In genomic region chr11:86999859-87000753, GRCh38 we compare ENCODE assay signal across 11 cellular contexts. TPM values are rescaled to one million over a fixed set of nuclear protein-coding genes. Genes with fewer than 3 reads are reported as not detected.
A peak's percentile ranks its signal among the peaks of the same experiment; 100 is the strongest.
DNase-seq lines count a peak whose midpoint lies in the region; ATAC-seq and TF ChIP-seq lines count a peak whose summit lies in the region.
"Had no signal": no experiment of that assay in that cellular context is flagged by ENCODE, and none has a peak within 500 bp of the region (broad histone marks: within the 10 kb centered on the region; RNA-seq: fewer than 3 reads in every experiment).

No MANE protein-coding gene starts in this region.

- H3K4me1 ChIP-seq in PC-9 (replicated peaks; ENCODE audit: insufficient read depth) (peaks cover 22% of the 10 kb centered on the region), cardiac muscle cell (ENCODE audit: low read depth) (peaks cover 29% of the 10 kb centered on the region), parathyroid adenoma (peaks cover 6% of the 10 kb centered on the region)

- no peak for TF ChIP-seq CTCF in PC-9 (conservative IDR thresholded peaks at IDR 0.05)
- TF ChIP-seq CTCF in cardiac muscle cell (IDR thresholded peaks at IDR 0.05; ENCODE audit: low read depth, low read length), result no peak
- TF ChIP-seq CTCF in parathyroid adenoma (IDR thresholded peaks at IDR 0.05), result no peak

- H3K27ac ChIP-seq in PC-9 (peak overlapping the region; percentile 53), cardiac muscle cell (peak overlapping the region; percentile 96), parathyroid adenoma (peak overlapping the region; percentile 96)

- no peaks in the 10 kb centered on the region for H4K20me1 ChIP-seq in PC-9 (ENCODE audit: insufficient read depth)

- H3K79me2 ChIP-seq in PC-9 (ENCODE audit: low read depth) (no peaks in the 10 kb centered on the region), parathyroid adenoma (no peaks in the 10 kb centered on the region)

- peaks cover 17% of the 10 kb centered on the region; the same call in 1 of the 2 replicates for H3F3A ChIP-seq in PC-9 (ENCODE audit: insufficient read depth, low read depth)

- POLR2A ChIA-PET in PC-9 (lab: Charles Lee; ENCODE audit: unreplicated experiment), result interaction anchor here (0.6 to 0.7 kb wide), 4 partner anchors 31 to 452 kb away, joined by 4 to 6 read pairs (median 4); partner anchors contain the start of gene TMEM135

- ATAC-seq in HG03460 (IDR thresholded peaks at IDR 0.05; ENCODE audit: unreplicated experiment), result no peak

- no peak overlapping the region for H3K9ac ChIP-seq in parathyroid adenoma

- H3K36me3 ChIP-seq in PC-9 (ENCODE audit: low read depth) (no peaks in the 10 kb centered on the region), cardiac muscle cell (no peaks in the 10 kb centered on the region), parathyroid adenoma (ENCODE audit: control insufficient read depth, insufficient read depth, low read length) (no peaks in the 10 kb centered on the region)

- H3K27me3 ChIP-seq in PC-9 (ENCODE audit: insufficient read depth, low read depth), result no peaks in the 10 kb centered on the region
- no peaks in the 10 kb centered on the region for H3K27me3 ChIP-seq in cardiac muscle cell
- H3K27me3 ChIP-seq in parathyroid adenoma (ENCODE audit: control insufficient read depth, insufficient read depth, low read length), result no peaks in the 10 kb centered on the region

- no TSS peak for BruUV-seq in PC-9 (replicated peaks; lab: Mats Ljungman, UMichigan)

- intact Hi-C loops in PC-9 (cut with micrococcal nuclease; ENCODE audit: unreplicated experiment), result loop anchor here (1.0 kb wide), 1 partner anchor 37 kb away; the partner anchor contains the start of gene TMEM135

- H3K4me2 ChIP-seq in PC-9 (peak overlapping the region; percentile 48), parathyroid adenoma (ENCODE audit: low read length) (no peak overlapping the region)

- peak overlapping the region; percentile 2; the same call in 1 of the 2 replicates for H2AFZ ChIP-seq in PC-9
- H2AFZ ChIP-seq in parathyroid adenoma, result peak overlapping the region; percentile 60

- peak; percentile 40 for DNase-seq in GM03348 (ENCODE audit: low spot score)
- DNase-seq in PC-9, result peak; percentile 78 to 98
- peak; percentile 58 to 88 for DNase-seq in cardiac muscle cell (ENCODE audit: low read depth in 1 of 2, low spot score in 1 of 2)
- no peak for DNase-seq in RPMI8226
- no peak for DNase-seq in NCI-H748 (lab: John Stamatoyannopoulos, UW; ENCODE audit: unreplicated experiment)
- no peak for DNase-seq in anterior cingulate cortex (lab: John Stamatoyannopoulos, UW)
- DNase-seq: central memory CD4-positive, alpha-beta T cell; NCI-H1930; SW 1271 had no signal

- H3K9me2 ChIP-seq in PC-9 (ENCODE audit: insufficient read depth), result no peaks in the 10 kb centered on the region

- CTCF ChIA-PET in PC-9 (lab: Charles Lee), result interaction anchor here (0.6 to 0.7 kb wide), 2 partner anchors 639 to 1700 kb away, joined by 4 to 5 read pairs; no protein-coding TSS in a partner anchor

- H3K9me3 ChIP-seq in PC-9 (ENCODE audit: insufficient read depth, low read depth) (no peaks in the 10 kb centered on the region), cardiac muscle cell (ENCODE audit: low read depth) (no peaks in the 10 kb centered on the region), parathyroid adenoma (ENCODE audit: control insufficient read depth, low read length) (no peaks in the 10 kb centered on the region)

- no peak overlapping the region; the same call in 1 of the 2 replicates for H3K4me3 ChIP-seq in PC-9
- peak overlapping the region; percentile 3 for H3K4me3 ChIP-seq in cardiac muscle cell
- no peak overlapping the region for H3K4me3 ChIP-seq in parathyroid adenoma (ENCODE audit: low read depth, low read length)

RNA-seq across cellular contexts. Expression of gene TMEM135, which starts 37.6 kb away (rescaled TPM):
- 15.0 and 42.0 TPM in 2 replicates for total RNA-seq in PC-9 (2021)
- total RNA-seq in cardiac muscle cell, result 24.7 and 28.8 TPM in 2 replicates
- 25.2 and 54.3 TPM in 2 replicates for polyA plus RNA-seq in cardiac muscle cell

RNA-seq across cellular contexts. Expression of gene FZD4, which starts 44.9 kb away (rescaled TPM):
- 2.6 TPM in 2 replicates for total RNA-seq in PC-9 (2021)
- total RNA-seq in cardiac muscle cell, result 37.2 and 46.4 TPM in 2 replicates
- polyA plus RNA-seq in cardiac muscle cell, result 18.8 and 19.3 TPM in 2 replicates

Comparison
In these comparisons a context has a peak if more than half of its experiments do, and no peak if none do; other contexts are left out.
1. DNase-seq: peak in GM03348 (single experiment), PC-9 (2 of 2) and cardiac muscle cell (2 of 2); none in RPMI8226 (single experiment), NCI-H748 (single experiment) and anterior cingulate cortex (0 of 58).
2. RNA of gene FZD4, which starts 44.9 kb away (total RNA-seq): 37.2 to 46.4 TPM in cardiac muscle cell; 2.6 TPM in PC-9; every median in the first group is over 10 times any median in the second.
3. Peak in every context shown above with its lines, with median percentiles within 50 percentile points of each other: H3K27ac ChIP-seq.